Comparison of ENCODE assay signal across 10 cellular contexts in genomic region chr2:58473165-58473564, GRCh38.
"Had no signal": no experiment of that assay in that cellular context is flagged by ENCODE, and none has a peak within 500 bp of the region (broad histone marks: within the 10 kb centered on the region; RNA-seq: fewer than 3 reads in every experiment).

No MANE protein-coding gene starts in this region.

- H3K4me3 ChIP-seq: GM23338, HAP-1 had no signal

- H3K36me3 ChIP-seq: HAP-1 had no signal

- FAIRE-seq: H1, H54 had no signal

- H3K27ac Mint-ChIP-seq: GM23338, HFFc6 had no signal

- H3K9me3 Mint-ChIP-seq: GM23338, HFFc6 had no signal

- ATAC-seq: GM23338, HCT116 had no signal

- H3K4me1 Mint-ChIP-seq: GM23338 had no signal

- DNase-seq: GOT3, H7, H9, HCEC 1CT, HFFc6 had no signal

- H3K4me2 ChIP-seq: GM23338 had no signal

- H3K4me1 ChIP-seq: HAP-1 had no signal

- H3K9me3 ChIP-seq: HAP-1 had no signal

- H3K4me3 Mint-ChIP-seq: GM23338, H9, HFFc6 had no signal

- H2AFZ ChIP-seq: GM23338 had no signal
